ENCODE assay signal across 9 cellular contexts in the genomic region with DNA sequence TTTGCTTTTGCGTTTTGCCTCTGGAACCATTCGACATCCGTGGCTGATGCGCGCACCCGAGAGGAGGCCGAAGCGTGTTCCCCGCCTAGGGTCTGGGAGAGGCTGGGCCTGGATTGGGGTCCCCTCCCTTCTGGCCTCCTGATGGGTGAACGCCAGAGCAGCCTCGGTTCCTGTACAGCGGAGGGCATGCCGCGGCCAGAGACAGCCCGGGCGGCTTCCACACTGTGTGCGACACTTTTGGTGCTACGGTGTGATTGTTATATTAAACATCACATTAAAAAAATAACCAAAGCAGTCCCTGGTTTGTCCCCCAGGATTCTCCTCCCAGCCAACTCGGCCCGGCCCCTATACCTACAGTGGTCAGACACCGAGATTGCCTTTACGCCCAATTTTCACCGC. TPM values are rescaled to one million over a fixed set of nuclear protein-coding genes. Genes with fewer than 3 reads are reported as not detected.
DNase-seq lines count a peak whose midpoint lies in the region; ATAC-seq, FAIRE-seq and TF ChIP-seq lines count a peak whose summit lies in the region.
"Had no signal": no experiment of that assay in that cellular context is flagged by ENCODE, and none has a peak within 500 bp of the region (broad histone marks: within the 10 kb centered on the region; RNA-seq: fewer than 3 reads in every experiment).

No MANE protein-coding gene starts in this region.

- TF ChIP-seq CTCF in CD14-positive monocyte (IDR thresholded peaks at IDR 0.05) = no peak
- no peak for TF ChIP-seq CTCF in nephron progenitor cell (IDR thresholded peaks at IDR 0.05)

- H3K27me3 Mint-ChIP-seq in CD14-positive monocyte (ENCODE audit: low read depth in 3 of 3) (peaks cover 85 to 93% (median 86%) of the 10 kb centered on the region in 3 donors), nephron progenitor cell (ENCODE audit: low read depth, poor library complexity) (peaks cover 5% of the 10 kb centered on the region)

- H3K27ac Mint-ChIP-seq in CD14-positive monocyte (no peak overlapping the region), nephron progenitor cell (peak overlapping the region; percentile 99)

- no peaks in the 10 kb centered on the region for H3K9me2 ChIP-seq in Karpas-422 (replicated peaks; ENCODE audit: insufficient read depth, low read length)

- no peak for FAIRE-seq in urothelium cell line (lab: Jason Lieb, UNC)

- H3K9me3 ChIP-seq in Karpas-422 (ENCODE audit: low read length) (no peaks in the 10 kb centered on the region), duodenal mucosa (ENCODE audit: control insufficient read depth in 1 of 2, low read length in 2 of 2) (no peaks in the 10 kb centered on the region)
- H3K9me3 ChIP-seq: neutrophil had no signal

- H3K4me3 ChIP-seq in Karpas-422 (ENCODE audit: low read length) (peak overlapping the region; percentile 85), duodenal mucosa (ENCODE audit: low read depth in 1 of 2, low read length in 2 of 2) (peak overlapping the region; percentile 69 to 71)

- H3K4me1 Mint-ChIP-seq in CD14-positive monocyte (peaks cover 67% of the 10 kb centered on the region), nephron progenitor cell (peaks cover 25% of the 10 kb centered on the region)

- H3K4me2 ChIP-seq in Karpas-422 (ENCODE audit: low read depth, low read length, poor library complexity, severe bottlenecking) = peak overlapping the region; percentile 100

- H3K27ac ChIP-seq in Karpas-422 (ENCODE audit: low read length) = no peak overlapping the region
- no peak overlapping the region for H3K27ac ChIP-seq in duodenal mucosa (ENCODE audit: low read depth, low read length)
- H3K27ac ChIP-seq: neutrophil had no signal

- H3K36me3 Mint-ChIP-seq in CD14-positive monocyte (peaks cover 8 to 31% of the 10 kb centered on the region in 2 donors), nephron progenitor cell (ENCODE audit: low read depth) (peaks cover 31% of the 10 kb centered on the region)

- no peak for DNase-seq in CD14-positive monocyte (ENCODE audit: low spot score)
- no peak for DNase-seq in Karpas-422
- peak; percentile 34 for DNase-seq in nephron progenitor cell
- no peak for DNase-seq in urothelium cell line (ENCODE audit: low spot score)

- H3K36me3 ChIP-seq in Karpas-422 (ENCODE audit: insufficient read depth, low read length) = no peaks in the 10 kb centered on the region
- H3K36me3 ChIP-seq in duodenal mucosa (ENCODE audit: control insufficient read depth in 1 of 2, insufficient read depth in 2 of 2, low read length in 2 of 2) = no peaks in the 10 kb centered on the region
- H3K36me3 ChIP-seq: neutrophil had no signal

- intact Hi-C loops in CD14-positive monocyte (cut with micrococcal nuclease) = loop anchor here (5.0 to 10.0 kb wide), 4 partner anchors 305 to 793 kb away; no protein-coding TSS in a partner anchor

- H3K9ac ChIP-seq in Karpas-422 (ENCODE audit: low read length) (peak overlapping the region; percentile 74), duodenal mucosa (ENCODE audit: low read depth in 1 of 2, low read length in 2 of 2) (no peak overlapping the region)

- H3K79me2 ChIP-seq in Karpas-422 (ENCODE audit: low read length) = no peaks in the 10 kb centered on the region

- no peak for ATAC-seq in GM18861 (IDR thresholded peaks at IDR 0.05; ENCODE audit: unreplicated experiment)
- ATAC-seq in HG02973 (IDR thresholded peaks at IDR 0.05; ENCODE audit: unreplicated experiment) = no peak
- ATAC-seq in HG03378 (IDR thresholded peaks at IDR 0.05; ENCODE audit: unreplicated experiment) = no peak

- H4K20me1 ChIP-seq in Karpas-422 (ENCODE audit: insufficient read depth, low read depth, low read length) = no peaks in the 10 kb centered on the region

- peak overlapping the region; percentile 64 to 86 for H3K4me3 Mint-ChIP-seq in CD14-positive monocyte
- H3K4me3 Mint-ChIP-seq in nephron progenitor cell = peak overlapping the region; percentile 97

- H2AFZ ChIP-seq in Karpas-422 (ENCODE audit: low read length) = peak overlapping the region; percentile 100

- H3K9me3 Mint-ChIP-seq in CD14-positive monocyte = peaks cover 0 to 48% (median 21%) of the 10 kb centered on the region in 7 donors
- H3K9me3 Mint-ChIP-seq in nephron progenitor cell = no peaks in the 10 kb centered on the region

- no peaks in the 10 kb centered on the region for H3K27me3 ChIP-seq in Karpas-422 (ENCODE audit: low read length)
- peaks cover 84 to 89% of the 10 kb centered on the region in 2 donors for H3K27me3 ChIP-seq in duodenal mucosa (ENCODE audit: control insufficient read depth in 1 of 2, insufficient read depth in 2 of 2, low read length in 2 of 2)

- H3K4me1 ChIP-seq in Karpas-422 (ENCODE audit: low read length) = peaks cover 38% of the 10 kb centered on the region
- peaks cover 3 to 25% of the 10 kb centered on the region in 2 donors for H3K4me1 ChIP-seq in duodenal mucosa (ENCODE audit: control insufficient read depth in 1 of 2, insufficient read depth in 2 of 2, low read length in 2 of 2)

RNA-seq across cellular contexts. Expression of a gene that starts 3.7 kb away (rescaled TPM):
- polyA plus RNA-seq in CD14-positive monocyte = not detected
- 7.5 and 10.2 TPM in 2 replicates for total RNA-seq in Karpas-422 (2014; rRNA removed; shearing (Covaris generic); ENCODE audit: low replicate concordance)

RNA-seq across cellular contexts. Expression of a gene that starts 5.2 kb away (rescaled TPM):
- 1 to 10 TPM in 1 of 2 donors, under 1 TPM in 1; 0.55 to 1.9 TPM for polyA plus RNA-seq in CD14-positive monocyte
- total RNA-seq in Karpas-422 (2014; rRNA removed; shearing (Covaris generic); ENCODE audit: low replicate concordance) = not detected in 2 replicates

RNA-seq across cellular contexts. Expression of a gene that starts 7.8 kb away (rescaled TPM):
- polyA plus RNA-seq in CD14-positive monocyte = not detected
- 1.3 TPM in 2 replicates for total RNA-seq in Karpas-422 (2014; rRNA removed; shearing (Covaris generic); ENCODE audit: low replicate concordance)

RNA-seq across cellular contexts. Expression of a gene that starts 12.6 kb away (rescaled TPM):
- not detected for polyA plus RNA-seq in CD14-positive monocyte
- total RNA-seq in Karpas-422 (2014; rRNA removed; shearing (Covaris generic); ENCODE audit: low replicate concordance) = 3.4 and 8.4 TPM in 2 replicates

RNA-seq across cellular contexts. Expression of a gene that starts 14.0 kb away (rescaled TPM):
- polyA plus RNA-seq in CD14-positive monocyte = 1 to 10 TPM in 1 of 2 donors, under 1 TPM in 1; 0.33 to 3.2 TPM
- total RNA-seq in Karpas-422 (2014; rRNA removed; shearing (Covaris generic); ENCODE audit: low replicate concordance) = not detected in 2 replicates
